In genomic region chr14:20494935-20495766, GRCh38 we compare ENCODE assay signal across 11 cellular contexts. TPM values are rescaled to one million over a fixed set of nuclear protein-coding genes. Genes with fewer than 3 reads are reported as not detected.
DNase-seq lines count a peak whose midpoint lies in the region; ATAC-seq and TF ChIP-seq lines count a peak whose summit lies in the region.
"Had no signal": no experiment of that assay in that cellular context is flagged by ENCODE, and none has a peak within 500 bp of the region (broad histone marks: within the 10 kb centered on the region; RNA-seq: fewer than 3 reads in every experiment).

No MANE protein-coding gene starts in this region.

- H2AFZ ChIP-seq in hepatocyte: no peak overlapping the region

- peaks cover 54% of the 10 kb centered on the region for H3K4me1 Mint-ChIP-seq in activated CD4-positive, alpha-beta memory T cell treated with anti-CD3 and anti-CD28 coated beads, Interleukin-2, amount 10 ng/mL, durations not matched to agents 7 days and 5 days

- H3K27me3 ChIP-seq in foreskin keratinocyte: no peaks in the 10 kb centered on the region
- no peaks in the 10 kb centered on the region for H3K27me3 ChIP-seq in hepatocyte

- peak; percentile 92 for ATAC-seq in foreskin keratinocyte
- ATAC-seq: left cardiac atrium had no signal

- WGBS in hepatocyte (ENCODE audit: low lambda C conversion rate, missing lambda C conversion rate): 70% methylated on average over 6 of the region's 8 CpGs

- H3K9me3 ChIP-seq in HEK293 (ENCODE audit: control insufficient read depth, insufficient read depth, low read depth, low read length): no peaks in the 10 kb centered on the region
- H3K9me3 ChIP-seq in hepatocyte (ENCODE audit: low read depth): no peaks in the 10 kb centered on the region

- H3K4me1 ChIP-seq in HEK293 (ENCODE audit: control insufficient read depth, insufficient read depth, low read length) (peaks cover 2% of the 10 kb centered on the region; the same call in 1 of the 2 replicates), foreskin keratinocyte (peaks cover 5% of the 10 kb centered on the region), hepatocyte (ENCODE audit: insufficient read depth) (no peaks in the 10 kb centered on the region)

- peak; percentile 28 for DNase-seq in AG20443 (ENCODE audit: low spot score)
- no peak for DNase-seq in activated CD4-positive, alpha-beta memory T cell treated with anti-CD3 and anti-CD28 coated beads, Interleukin-2, amount 10 ng/mL, durations not matched to agents 7 days and 5 days
- peak; percentile 87 to 92 for DNase-seq in foreskin keratinocyte
- DNase-seq in middle frontal gyrus (ENCODE audit: extremely low spot score, low spot score): no peak
- DNase-seq in hepatocyte (ENCODE audit: low spot score): no peak
- DNase-seq in activated effector memory CD4-positive, alpha-beta T cell treated with anti-CD3 and anti-CD28 coated beads, Interleukin-2, amount 50 U/mL, for 16 hours: no peak
- no peak for DNase-seq in mucosa of gallbladder (ENCODE audit: low spot score)
- DNase-seq: left cardiac atrium, NCI-H1417 treated with DMSO at 0.1 percent for 48 hours, retina had no signal

- H3K27me3 Mint-ChIP-seq in activated CD4-positive, alpha-beta memory T cell treated with anti-CD3 and anti-CD28 coated beads, Interleukin-2, amount 10 ng/mL, durations not matched to agents 7 days and 5 days: no peaks in the 10 kb centered on the region

- H3K4me3 ChIP-seq in HEK293 (ENCODE audit: low read depth, low read length) (no peak overlapping the region), hepatocyte (no peak overlapping the region)

- H3K27ac ChIP-seq in HEK293 (ENCODE audit: extremely low read depth, low read depth, low read length): no peak overlapping the region
- no peak overlapping the region for H3K27ac ChIP-seq in foreskin keratinocyte
- no peak overlapping the region for H3K27ac ChIP-seq in hepatocyte

- POLR2A ChIA-PET in HEK293 (lab: Yijun Ruan, JAX): interaction anchor here (0.6 kb wide), 1 partner anchor 85 kb away, joined by 3 read pairs; no protein-coding TSS in a partner anchor
- POLR2A ChIA-PET in activated CD4-positive, alpha-beta memory T cell treated with anti-CD3 and anti-CD28 coated beads, Interleukin-2, amount 10 ng/mL, durations not matched to agents 7 days and 5 days (lab: Charles Lee): interaction anchor here (0.8 kb wide), 1 partner anchor 25 kb away, joined by 5 read pairs; the partner anchor contains the start of gene PNP

- H3K4me3 Mint-ChIP-seq in activated CD4-positive, alpha-beta memory T cell treated with anti-CD3 and anti-CD28 coated beads, Interleukin-2, amount 10 ng/mL, durations not matched to agents 7 days and 5 days: no peak overlapping the region

- no peaks in the 10 kb centered on the region for H3K9me3 Mint-ChIP-seq in activated CD4-positive, alpha-beta memory T cell treated with anti-CD3 and anti-CD28 coated beads, Interleukin-2, amount 10 ng/mL, durations not matched to agents 7 days and 5 days

- H3K4me2 ChIP-seq in hepatocyte: no peak overlapping the region

- CTCF ChIA-PET in HEK293 (lab: Yijun Ruan, JAX): interaction anchor here (0.6 kb wide), 2 partner anchors 72 to 85 kb away, joined by 3 read pairs; no protein-coding TSS in a partner anchor
- CTCF ChIA-PET in activated CD4-positive, alpha-beta memory T cell treated with anti-CD3 and anti-CD28 coated beads, Interleukin-2, amount 10 ng/mL, durations not matched to agents 7 days and 5 days (lab: Charles Lee): interaction anchor here (0.8 kb wide), 1 partner anchor 77 kb away, joined by 3 read pairs; no protein-coding TSS in a partner anchor

- H3K79me2 ChIP-seq in hepatocyte: no peaks in the 10 kb centered on the region

- no peaks in the 10 kb centered on the region for H3K36me3 Mint-ChIP-seq in activated CD4-positive, alpha-beta memory T cell treated with anti-CD3 and anti-CD28 coated beads, Interleukin-2, amount 10 ng/mL, durations not matched to agents 7 days and 5 days (ENCODE audit: low read depth)

- no peaks in the 10 kb centered on the region for H3K9me2 ChIP-seq in hepatocyte (replicated peaks; ENCODE audit: insufficient read depth)

- H3K36me3 ChIP-seq in HEK293 (ENCODE audit: control insufficient read depth in 2 of 2, insufficient read depth in 1 of 2, low read length in 2 of 2) (no peaks in the 10 kb centered on the region), hepatocyte (replicated peaks; ENCODE audit: insufficient read depth, low read depth) (no peaks in the 10 kb centered on the region)

- H3K27ac Mint-ChIP-seq in activated CD4-positive, alpha-beta memory T cell treated with anti-CD3 and anti-CD28 coated beads, Interleukin-2, amount 10 ng/mL, durations not matched to agents 7 days and 5 days: peak overlapping the region; percentile 50

- TF ChIP-seq CTCF in HEK293 (tag by site-specific recombination; IDR thresholded peaks at IDR 0.05): no peak
- TF ChIP-seq CTCF in foreskin keratinocyte (conservative IDR thresholded peaks at IDR 0.05): no peak
- TF ChIP-seq CTCF in hepatocyte (IDR thresholded peaks at IDR 0.05; ENCODE audit: poor library complexity): no peak

- H4K20me1 ChIP-seq in hepatocyte (ENCODE audit: insufficient read depth, poor library complexity, severe bottlenecking): no peaks in the 10 kb centered on the region

TF ChIP-seq in HEK293, 187 proteins besides CTCF, POLR2A, EP300 and RAD21:
- TF ChIP-seq ZSCAN4 (tag by site-specific recombination; IDR thresholded peaks at IDR 0.05) (no peak), PRDM1 (tag by site-specific recombination; IDR thresholded peaks at IDR 0.05) (peak; percentile 100), ZNF24 (tag by site-specific recombination; IDR thresholded peaks at IDR 0.05) (no peak), ZNF768 (tag by site-specific recombination; IDR thresholded peaks at IDR 0.05) (no peak), ZNF530 (tag by site-specific recombination; IDR thresholded peaks at IDR 0.05; ENCODE audit: low read depth) (0 out of 2 replicates have a peak, but pooled peaks have one; percentile 67), ZNF366 (tag by site-specific recombination; conservative IDR thresholded peaks at IDR 0.05) (peak; percentile 61; the same call in 1 of the 2 replicates), ZNF398 (tag by site-specific recombination; IDR thresholded peaks at IDR 0.05) (0 out of 2 replicates have a peak, but pooled peaks have one; percentile 23), ZNF747 (tag by site-specific recombination; IDR thresholded peaks at IDR 0.05) (no peak), ZNF785 (tag by site-specific recombination; IDR thresholded peaks at IDR 0.05) (no peak)

RNA-seq across cellular contexts. Expression of gene RNASE10, which starts 10.2 kb away (rescaled TPM):
- total RNA-seq in activated CD4-positive, alpha-beta memory T cell treated with anti-CD3 and anti-CD28 coated beads, Interleukin-2, amount 10 ng/mL, durations not matched to agents 7 days and 5 days: under 1 TPM in 1 of 2 experiments, not detected in 1; 0.50 TPM
- total RNA-seq in foreskin keratinocyte (0.11 and 0.31 TPM in 2 replicates), hepatocyte (not detected in 2 replicates), mucosa of gallbladder (0.86 TPM)
- polyA plus RNA-seq in foreskin keratinocyte (0.07 and 0.12 TPM in 2 replicates), hepatocyte (0.54 and 1.00 TPM in 2 replicates)

RNA-seq across cellular contexts. Expression of gene PNP, which starts 25.9 kb away (rescaled TPM):
- total RNA-seq in activated CD4-positive, alpha-beta memory T cell treated with anti-CD3 and anti-CD28 coated beads, Interleukin-2, amount 10 ng/mL, durations not matched to agents 7 days and 5 days: 100 to 1,000 TPM; 207 to 210 TPM
- total RNA-seq in foreskin keratinocyte (120 and 146 TPM in 2 replicates), hepatocyte (69.2 and 81.2 TPM in 2 replicates), mucosa of gallbladder (61.5 TPM)
- polyA plus RNA-seq in foreskin keratinocyte (130 and 142 TPM in 2 replicates), hepatocyte (51.0 and 60.4 TPM in 2 replicates)

RNA-seq across cellular contexts. Expression of gene PIP4P1, which starts 33.9 kb away (rescaled TPM):
- total RNA-seq in activated CD4-positive, alpha-beta memory T cell treated with anti-CD3 and anti-CD28 coated beads, Interleukin-2, amount 10 ng/mL, durations not matched to agents 7 days and 5 days: 10 to 100 TPM; 39.5 to 42.9 TPM
- total RNA-seq in foreskin keratinocyte (23.0 and 23.8 TPM in 2 replicates), hepatocyte (40.1 and 48.2 TPM in 2 replicates), mucosa of gallbladder (44.3 TPM)
- polyA plus RNA-seq in foreskin keratinocyte (27.2 and 29.2 TPM in 2 replicates), hepatocyte (85.0 and 85.9 TPM in 2 replicates)

RNA-seq across cellular contexts. Expression of gene APEX1, which starts 40.1 kb away (rescaled TPM):
- 100 to 1,000 TPM in 1 of 2 experiments, 10 to 100 TPM in 1; 91.9 to 103 TPM for total RNA-seq in activated CD4-positive, alpha-beta memory T cell treated with anti-CD3 and anti-CD28 coated beads, Interleukin-2, amount 10 ng/mL, durations not matched to agents 7 days and 5 days
- total RNA-seq in foreskin keratinocyte (112 and 128 TPM in 2 replicates), hepatocyte (56.5 and 84.2 TPM in 2 replicates), mucosa of gallbladder (129 TPM)
- polyA plus RNA-seq in foreskin keratinocyte (207 and 226 TPM in 2 replicates), hepatocyte (147 and 148 TPM in 2 replicates)

RNA-seq across cellular contexts. Expression of gene OSGEP, which starts 40.5 kb away (rescaled TPM):
- total RNA-seq in activated CD4-positive, alpha-beta memory T cell treated with anti-CD3 and anti-CD28 coated beads, Interleukin-2, amount 10 ng/mL, durations not matched to agents 7 days and 5 days: 10 to 100 TPM; 35.8 to 40.3 TPM
- 22.6 and 23.3 TPM in 2 replicates for total RNA-seq in foreskin keratinocyte
- 24.9 and 31.9 TPM in 2 replicates for polyA plus RNA-seq in foreskin keratinocyte
- 51.6 and 60.1 TPM in 2 replicates for total RNA-seq in hepatocyte
- polyA plus RNA-seq in hepatocyte: 36.2 and 41.3 TPM in 2 replicates
- total RNA-seq in mucosa of gallbladder: 35.4 TPM

Comparison
In these comparisons a context has a peak if more than half of its experiments do, and no peak if none do; other contexts are left out.
1. DNase-seq: peak in AG20443 (single experiment) and foreskin keratinocyte (2 of 2); none in activated CD4-positive, alpha-beta memory T cell treated with anti-CD3 and anti-CD28 coated beads, Interleukin-2, amount 10 ng/mL, durations not matched to agents 7 days and 5 days (single experiment), middle frontal gyrus (single experiment), hepatocyte (single experiment), activated effector memory CD4-positive, alpha-beta T cell treated with anti-CD3 and anti-CD28 coated beads, Interleukin-2, amount 50 U/mL, for 16 hours (single experiment) and mucosa of gallbladder (single experiment).